8 cellular contexts compared by ENCODE assay signal in genomic region chr18:28176933-28177827, GRCh38. TPM values are rescaled to one million over a fixed set of nuclear protein-coding genes. Genes with fewer than 3 reads are reported as not detected.
DNase-seq lines count a peak whose midpoint lies in the region; ATAC-seq and TF ChIP-seq lines count a peak whose summit lies in the region.

Gene CDH2 (minus strand): TSS chr18:28177130. CDS start chr18:28177022, 108 bp downstream.

- H3K27me3 ChIP-seq in RWPE2 (ENCODE audit: insufficient read depth, poor library complexity, severe bottlenecking) (peaks cover 20% of the 10 kb centered on the region), spleen (replicated peaks in 1 of 7) (peaks cover 4 to 76% (median 30%) of the 10 kb centered on the region in 7 donors)

- TF ChIP-seq CTCF in RWPE2 (IDR thresholded peaks at IDR 0.05; ENCODE audit: poor library complexity, severe bottlenecking) (peak; percentile 3), choroid plexus epithelial cell (conservative IDR thresholded peaks at IDR 0.05; ENCODE audit: low read depth, low read length) (peak; percentile 2), spleen (IDR thresholded peaks at IDR 0.05 in 8 of 11, conservative IDR thresholded peaks at IDR 0.05 in 3 of 11) (peak in 2 of 11 experiments; percentile 10 to 17)

- intact Hi-C loops in spleen (cut with DNase I; ENCODE audit: low total_unique reads) = loop anchor here (10.0 kb wide), 1 partner anchor 162 kb away; no protein-coding TSS in a partner anchor

- H3K27ac ChIP-seq in RWPE2 (ENCODE audit: poor library complexity, severe bottlenecking) (peak within 1 kb of the TSS; percentile 70), spleen (peak within 1 kb of the TSS; percentile 19 to 85 (median 80))

- peak within 1 kb of the TSS; percentile 53 for H3K4me3 ChIP-seq in RWPE2 (ENCODE audit: severe bottlenecking)
- peak within 1 kb of the TSS; percentile 78 for H3K4me3 ChIP-seq in choroid plexus epithelial cell (ENCODE audit: low read depth, low read length)
- peak within 1 kb of the TSS; percentile 34 to 74 (median 56) for H3K4me3 ChIP-seq in spleen

- ATAC-seq in RWPE2 (ENCODE audit: low read depth) (peak; percentile 62), HG02623 (IDR thresholded peaks at IDR 0.05; ENCODE audit: unreplicated experiment) (no peak), GM18520 (IDR thresholded peaks at IDR 0.05; ENCODE audit: unreplicated experiment) (no peak)

- no peak for TF ChIP-seq POLR2A in spleen (IDR thresholded peaks at IDR 0.05)

- WGBS in spleen, 5 donors = 1 to 3% (median 2%) methylated on average over 64 to 108 of the region's 108 CpGs

- H3K4me1 ChIP-seq in RWPE2 (ENCODE audit: insufficient read depth, poor library complexity, severe bottlenecking) = peaks cover 5% of the 10 kb centered on the region
- peaks cover 0 to 37% (median 24%) of the 10 kb centered on the region in 6 donors for H3K4me1 ChIP-seq in spleen

- peak; percentile 90 for DNase-seq in ELF-1 (ENCODE audit: low read depth, low spot score)
- DNase-seq in HuH-7 (ENCODE audit: low spot score) = peak; percentile 87
- peak; percentile 69 for DNase-seq in RWPE2 (ENCODE audit: low spot score)
- DNase-seq in choroid plexus epithelial cell (ENCODE audit: low read depth) = peak; percentile 84
- peak; percentile 95 for DNase-seq in kidney glomerular epithelial cell (lab: John Stamatoyannopoulos, UW)
- DNase-seq in spleen = peak; percentile 83

- H3K9me3 ChIP-seq in RWPE2 (ENCODE audit: severe bottlenecking) = no peaks in the 10 kb centered on the region
- no peaks in the 10 kb centered on the region for H3K9me3 ChIP-seq in spleen

- H3K36me3 ChIP-seq in RWPE2 (ENCODE audit: low read depth) (no peaks in the 10 kb centered on the region), spleen (no peaks in the 10 kb centered on the region)

RNA-seq across cellular contexts. Expression of gene CDH2, which starts in this region (rescaled TPM):
- 10 to 100 TPM; 14.3 to 40.2 (median 30.4) TPM for total RNA-seq in spleen
- 1 to 10 TPM in 2 of 3 donors, under 1 TPM in 1; 0.96 to 3.2 (median 1.5) TPM for polyA plus RNA-seq in spleen
